20 cellular contexts compared by ENCODE assay signal in genomic region chr18:79870369-79871025, GRCh38.
DNase-seq lines count a peak whose midpoint lies in the region; ATAC-seq and TF ChIP-seq lines count a peak whose summit lies in the region.
"Had no signal": no experiment of that assay in that cellular context is flagged by ENCODE, and none has a peak within 500 bp of the region (broad histone marks: within the 10 kb centered on the region; RNA-seq: fewer than 3 reads in every experiment).

No MANE protein-coding gene starts in this region.

- 64 to 85% (median 81%) methylated on average over 17 of the region's 17 CpGs for WGBS in spleen, 5 donors

- peak; percentile 43 for DNase-seq in activated effector memory CD4-positive, alpha-beta T cell treated with anti-CD3 and anti-CD28 coated beads, Interleukin-2, amount 50 U/mL, for 16 hours
- no peak for DNase-seq in activated effector memory CD4-positive, alpha-beta T cell treated with Interleukin-2 at 50 U/mL for 16 hours
- peak; percentile 59 for DNase-seq in NCI-H1694 treated with DMSO at 0.1 percent for 48 hours (lab: John Stamatoyannopoulos, UW)
- peak; percentile 30 for DNase-seq in left lobe of liver (ENCODE audit: low spot score)
- peak; percentile 53 for DNase-seq in spleen
- DNase-seq in activated CD4-positive, CD25-positive, alpha-beta regulatory T cell (lab: John Stamatoyannopoulos, UW), result no peak
- DNase-seq: colonic mucosa, GF-D8, NCI-H1436 treated with DMSO at 0.1 percent for 48 hours, NCI-H2171, NCI-H748 treated with DMSO at 0.1 percent for 48 hours, OCI-M1, SIG-M5, uterus had no signal

- no peak for TF ChIP-seq CTCF in spleen (IDR thresholded peaks at IDR 0.05 in 8 of 11, conservative IDR thresholded peaks at IDR 0.05 in 3 of 11)

- no peak overlapping the region for H3K4me3 ChIP-seq in spleen
- H3K4me3 ChIP-seq: body of pancreas, colonic mucosa, HAP-1, suprapubic skin, uterus had no signal

- H3K27me3 ChIP-seq in spleen (replicated peaks in 1 of 7), result peaks cover 0 to 30% (median 0%) of the 10 kb centered on the region in 7 donors
- H3K27me3 ChIP-seq: body of pancreas, colonic mucosa, uterus had no signal

- ATAC-seq in left lobe of liver (no peak), esophagus mucosa (no peak)
- ATAC-seq: body of pancreas; stimulated activated effector memory CD8-positive, alpha-beta T cell treated with anti-CD3 and anti-CD28 coated beads, Interleukin-12 subunit alpha, Interleukin-12 subunit beta, amount 100 ng/mL, for 72 hours; T-cell had no signal

- intact Hi-C loops in spleen (cut with DNase I; ENCODE audit: low total_unique reads), result no loop called here

- TF ChIP-seq POLR2A in spleen (IDR thresholded peaks at IDR 0.05), result no peak

- no peaks in the 10 kb centered on the region for H3K36me3 ChIP-seq in spleen
- H3K36me3 ChIP-seq: colonic mucosa, HAP-1, suprapubic skin, uterus had no signal

- H3K4me1 ChIP-seq in spleen, result peaks cover 0 to 6% (median 0%) of the 10 kb centered on the region in 6 donors
- H3K4me1 ChIP-seq: body of pancreas, colonic mucosa, HAP-1, suprapubic skin, uterus had no signal

- no peak overlapping the region for H3K27ac ChIP-seq in spleen
- H3K27ac ChIP-seq: body of pancreas, colonic mucosa, suprapubic skin, uterus had no signal

- H3K9me3 ChIP-seq in spleen, result no peaks in the 10 kb centered on the region
- H3K9me3 ChIP-seq: body of pancreas, colonic mucosa, HAP-1, suprapubic skin, uterus had no signal

Comparison
In these comparisons a context has a peak if more than half of its experiments do, and no peak if none do; other contexts are left out.
1. DNase-seq: peak in activated effector memory CD4-positive, alpha-beta T cell treated with anti-CD3 and anti-CD28 coated beads, Interleukin-2, amount 50 U/mL, for 16 hours (single experiment), NCI-H1694 treated with DMSO at 0.1 percent for 48 hours (single experiment), left lobe of liver (single experiment) and spleen (single experiment); none in activated effector memory CD4-positive, alpha-beta T cell treated with Interleukin-2 at 50 U/mL for 16 hours (single experiment) and activated CD4-positive, CD25-positive, alpha-beta regulatory T cell (0 of 4).